In genomic region chr7:96014617-96015016, GRCh38 we compare ENCODE assay signal across 37 cellular contexts.
"Had no signal": no experiment of that assay in that cellular context is flagged by ENCODE, and none has a peak within 500 bp of the region (broad histone marks: within the 10 kb centered on the region; RNA-seq: fewer than 3 reads in every experiment).

No MANE protein-coding gene starts in this region.

- H3K4me1 ChIP-seq: colonic mucosa had no signal

- H3K4me3 Mint-ChIP-seq: activated B cell treated with CpG ODN at 0.5 μM for 24 hours; activated CD8-positive, alpha-beta T cell treated with anti-CD3 and anti-CD28 coated beads for 36 hours; activated naive CD4-positive, alpha-beta T cell treated with anti-CD3 and anti-CD28 coated beads for 36 hours; activated naive CD4-positive, alpha-beta T cell treated with anti-CD3 and anti-CD28 coated beads, Interleukin-2, amount 50 U/mL, for 24 hours; activated naive CD8-positive, alpha-beta T cell treated with anti-CD3 and anti-CD28 coated beads for 36 hours; activated naive CD8-positive, alpha-beta T cell treated with anti-CD3 and anti-CD28 coated beads, Interleukin-2, amount 50 U/mL, for 24 hours; activated T-helper 1 cell treated with anti-CD3 and anti-CD28 coated beads, Interleukin-12 subunit alpha, Interleukin-12 subunit beta, Interleukin-2, Interleukin-4 antibody, amounts not matched to agents 30 ng/mL and 10 ng/mL and 1 ng/mL, durations not matched to agents 14 hours and 24 hours and 36 hours; T-helper 17 cell; T-helper 2 cell treated with Interferon-gamma antibody and Interleukin-4, amounts not matched to agents 5 μg/mL and 100 μg/mL, for 36 hours had no signal

- H3K4me1 Mint-ChIP-seq: activated B cell treated with CpG ODN at 0.5 μM for 24 hours; activated naive CD4-positive, alpha-beta T cell treated with anti-CD3 and anti-CD28 coated beads, Interleukin-2, amount 50 U/mL, for 24 hours; activated naive CD8-positive, alpha-beta T cell treated with anti-CD3 and anti-CD28 coated beads, Interleukin-2, amount 50 U/mL, for 24 hours had no signal

- H3K27ac Mint-ChIP-seq: activated B cell treated with CpG ODN at 0.5 μM for 24 hours; activated CD8-positive, alpha-beta T cell treated with anti-CD3 and anti-CD28 coated beads for 36 hours; activated naive CD4-positive, alpha-beta T cell treated with anti-CD3 and anti-CD28 coated beads for 36 hours; activated naive CD4-positive, alpha-beta T cell treated with anti-CD3 and anti-CD28 coated beads, Interleukin-2, amount 50 U/mL, for 24 hours; activated naive CD8-positive, alpha-beta T cell treated with anti-CD3 and anti-CD28 coated beads for 36 hours; activated naive CD8-positive, alpha-beta T cell treated with anti-CD3 and anti-CD28 coated beads, Interleukin-2, amount 50 U/mL, for 24 hours; activated T-helper 1 cell treated with anti-CD3 and anti-CD28 coated beads, Interleukin-12 subunit alpha, Interleukin-12 subunit beta, Interleukin-2, Interleukin-4 antibody, amounts not matched to agents 30 ng/mL and 10 ng/mL and 1 ng/mL, durations not matched to agents 14 hours and 24 hours and 36 hours; activated T-helper 2 cell treated with anti-CD3 and anti-CD28 coated beads, Interferon-gamma antibody, Interleukin-2, Interleukin-4, amounts not matched to agents 10 μg/mL and 5 μg/mL and 100 μg/mL, durations not matched to agents 14 hours and 24 hours and 36 hours; T-helper 17 cell; T-helper 2 cell treated with Interferon-gamma antibody and Interleukin-4, amounts not matched to agents 5 μg/mL and 100 μg/mL, for 36 hours had no signal

- H3K9me3 Mint-ChIP-seq: activated B cell treated with CpG ODN at 0.5 μM for 24 hours; activated CD8-positive, alpha-beta T cell treated with anti-CD3 and anti-CD28 coated beads for 36 hours; activated naive CD4-positive, alpha-beta T cell treated with anti-CD3 and anti-CD28 coated beads for 36 hours; activated naive CD4-positive, alpha-beta T cell treated with anti-CD3 and anti-CD28 coated beads, Interleukin-2, amount 50 U/mL, for 24 hours; activated naive CD8-positive, alpha-beta T cell treated with anti-CD3 and anti-CD28 coated beads for 36 hours; activated naive CD8-positive, alpha-beta T cell treated with anti-CD3 and anti-CD28 coated beads, Interleukin-2, amount 50 U/mL, for 24 hours; activated T-helper 1 cell treated with anti-CD3 and anti-CD28 coated beads, Interleukin-12 subunit alpha, Interleukin-12 subunit beta, Interleukin-2, Interleukin-4 antibody, amounts not matched to agents 30 ng/mL and 10 ng/mL and 1 ng/mL, durations not matched to agents 14 hours and 24 hours and 36 hours; activated T-helper 2 cell treated with anti-CD3 and anti-CD28 coated beads, Interferon-gamma antibody, Interleukin-2, Interleukin-4, amounts not matched to agents 10 μg/mL and 5 μg/mL and 100 μg/mL, durations not matched to agents 14 hours and 24 hours and 36 hours; T-helper 2 cell treated with Interferon-gamma antibody and Interleukin-4, amounts not matched to agents 5 μg/mL and 100 μg/mL, for 36 hours had no signal

- H3K27me3 ChIP-seq: adrenal gland, body of pancreas, cardiac muscle cell, colonic mucosa, heart left ventricle had no signal

- H3K36me3 Mint-ChIP-seq: activated naive CD4-positive, alpha-beta T cell treated with anti-CD3 and anti-CD28 coated beads, Interleukin-2, amount 50 U/mL, for 24 hours; activated naive CD8-positive, alpha-beta T cell treated with anti-CD3 and anti-CD28 coated beads for 36 hours had no signal

- H3K4me3 ChIP-seq: adrenal gland, body of pancreas, cardiac muscle cell, colonic mucosa, heart left ventricle had no signal

- DNase-seq: activated B cell treated with CpG ODN at 0.5 μM for 24 hours; activated CD4-positive, alpha-beta T cell treated with anti-CD3 and anti-CD28 coated beads for 48 hours; activated CD4-positive, alpha-beta T cell treated with anti-CD3 and anti-CD28 coated beads, Interleukin-2, amount 50 U/mL, for 1 hour; activated CD4-positive, alpha-beta T cell treated with anti-CD3 and anti-CD28 coated beads, Interleukin-2, amount 50 U/mL, for 48 hours; activated CD8-positive, alpha-beta memory T cell treated with anti-CD3 and anti-CD28 coated beads for 24 hours; activated CD8-positive, alpha-beta T cell treated with anti-CD3 and anti-CD28 coated beads for 36 hours; activated effector memory CD4-positive, alpha-beta T cell treated with anti-CD3 and anti-CD28 coated beads, Interleukin-2, amount 50 U/mL, for 16 hours; activated naive CD4-positive, alpha-beta T cell treated with anti-CD3 and anti-CD28 coated beads for 36 hours; activated naive CD8-positive, alpha-beta T cell treated with anti-CD3 and anti-CD28 coated beads for 36 hours; activated naive CD8-positive, alpha-beta T cell treated with anti-CD3 and anti-CD28 coated beads, Interleukin-2, amount 50 U/mL, for 24 hours; activated T-cell treated with anti-CD3 and anti-CD28 coated beads, Interleukin-2, amount 50 U/mL, for 1 hour; activated T-cell treated with anti-CD3 and anti-CD28 coated beads, Interleukin-2, amount 50 U/mL, for 48 hours; adrenal gland; amygdala; aorta; body of pancreas; central memory CD4-positive, alpha-beta T cell; cerebellar nuclear complex; colonic mucosa; effector CD8-positive, alpha-beta T cell; foreskin fibroblast; glutamatergic neuron; heart left ventricle; T-helper 1 cell; T-helper 17 cell; T1000; WERI-Rb-1 had no signal

- ATAC-seq: activated CD4-positive, CD25-positive, alpha-beta regulatory T cell treated with anti-CD3 and anti-CD28 coated beads, Interleukin-2, amount 50 U/mL, for 24 hours; activated CD8-positive, alpha-beta T cell treated with anti-CD3 and anti-CD28 coated beads for 36 hours; activated naive CD8-positive, alpha-beta T cell treated with anti-CD3 and anti-CD28 coated beads, Interleukin-2, amount 50 U/mL, for 24 hours; body of pancreas; esophagus mucosa; heart left ventricle; T-helper 17 cell had no signal

- H3K9me3 ChIP-seq: adrenal gland, body of pancreas, colonic mucosa, heart left ventricle had no signal

- H3K27ac ChIP-seq: adrenal gland, body of pancreas, cardiac muscle cell, colonic mucosa, heart left ventricle, WERI-Rb-1 had no signal

- FAIRE-seq: endometrium, endothelial cell of umbilical vein, frontal cortex had no signal

- H3K27me3 Mint-ChIP-seq: activated B cell treated with CpG ODN at 0.5 μM for 24 hours had no signal

- H3K36me3 ChIP-seq: adrenal gland, cardiac muscle cell, colonic mucosa, heart left ventricle, WERI-Rb-1 had no signal
